Comparison of ENCODE assay signal across 32 cellular contexts in genomic region chr1:230228234-230228897, GRCh38.
"Had no signal": no experiment of that assay in that cellular context is flagged by ENCODE, and none has a peak within 500 bp of the region (broad histone marks: within the 10 kb centered on the region; RNA-seq: fewer than 3 reads in every experiment).

No MANE protein-coding gene starts in this region.

- H3K27ac ChIP-seq: adrenal gland, Peyer's patch, SJSA1 had no signal

- H3K27me3 ChIP-seq: adrenal gland, Peyer's patch, SJSA1 had no signal

- H3K4me2 ChIP-seq: SK-N-SH had no signal

- H3K36me3 ChIP-seq: adrenal gland, Peyer's patch, SJSA1 had no signal

- H3K9ac ChIP-seq: SK-N-SH had no signal

- ATAC-seq: activated CD4-positive, alpha-beta T cell treated with anti-CD3 and anti-CD28 coated beads for 36 hours; activated CD4-positive, CD25-positive, alpha-beta regulatory T cell treated with anti-CD3 and anti-CD28 coated beads, Interleukin-2, amount 50 U/mL, for 24 hours; activated CD8-positive, alpha-beta T cell treated with anti-CD3 and anti-CD28 coated beads, Interleukin-2, amount 10 ng/mL, durations not matched to agents 7 days and 5 days; activated naive CD4-positive, alpha-beta T cell treated with anti-CD3 and anti-CD28 coated beads, Interleukin-2, amount 50 U/mL, for 72 hours; activated T-cell treated with anti-CD3 and anti-CD28 coated beads, Interleukin-2, amount 50 U/mL, for 4 hours; PC-3; WTC11 had no signal

- H3K4me1 ChIP-seq: Peyer's patch, SJSA1 had no signal

- DNase-seq: activated CD4-positive, alpha-beta T cell treated with anti-CD3 and anti-CD28 coated beads for 36 hours; activated CD4-positive, alpha-beta T cell treated with anti-CD3 and anti-CD28 coated beads, Interleukin-2, amount 10 ng/mL, durations not matched to agents 7 days and 5 days; activated CD4-positive, alpha-beta T cell treated with anti-CD3 and anti-CD28 coated beads, Interleukin-2, amount 50 U/mL, for 48 hours; activated CD8-positive, alpha-beta T cell treated with anti-CD3 and anti-CD28 coated beads, Interleukin-2, amount 10 ng/mL, durations not matched to agents 7 days and 5 days; activated effector memory CD4-positive, alpha-beta T cell treated with anti-CD3 and anti-CD28 coated beads, Interleukin-2, amount 50 U/mL, for 16 hours; activated naive CD4-positive, alpha-beta T cell; activated T-cell treated with anti-CD3 and anti-CD28 coated beads, Interleukin-2, amount 50 U/mL, for 4 hours; adrenal gland; caudate nucleus; cerebellar nuclear complex; Karpas-422; NCI-H1092 treated with DMSO at 0.1 percent for 48 hours; NCI-H1417; NCI-H146; NCI-H187; NCI-H2029 treated with DMSO at 0.1 percent for 48 hours; NCI-H2107; NCI-H2171; NCI-H510A; NCI-H526; NCI-H748 treated with DMSO at 0.1 percent for 48 hours; NK-92 treated with Interleukin-12 subunit alpha and Interleukin-12 subunit beta, amount 100 ng/mL, for 24 hours; PC-3; Peyer's patch; RPMI8226; SHP77 treated with DMSO at 0.1 percent for 48 hours; SK-N-SH had no signal

- H3K9me3 ChIP-seq: adrenal gland, Peyer's patch, SJSA1, SK-N-SH had no signal

- FAIRE-seq: bronchial epithelial cell had no signal

- H3K4me3 ChIP-seq: adrenal gland, Peyer's patch, SJSA1 had no signal
